Comparison of ENCODE assay signal across 8 cellular contexts in genomic region chr19:45439569-45440258, GRCh38. TPM values are rescaled to one million over a fixed set of nuclear protein-coding genes. Genes with fewer than 3 reads are reported as not detected.
DNase-seq lines count a peak whose midpoint lies in the region; ATAC-seq and TF ChIP-seq lines count a peak whose summit lies in the region.

No MANE protein-coding gene starts in this region.

- H3K9me3 Mint-ChIP-seq in neural progenitor cell, result no peaks in the 10 kb centered on the region

- H3K9me3 ChIP-seq in HUES64 (ENCODE audit: insufficient read depth, low read depth, low read length) (no peaks in the 10 kb centered on the region), neural progenitor cell (ENCODE audit: low read depth) (no peaks in the 10 kb centered on the region)

- under 1% methylated on average over 78 of the region's 78 CpGs for WGBS in HUES64

- H3K79me2 ChIP-seq in neural progenitor cell (ENCODE audit: low read depth), result no peaks in the 10 kb centered on the region

- H3K27me3 ChIP-seq in HUES64 (ENCODE audit: insufficient read depth, low read length) (no peaks in the 10 kb centered on the region), foreskin keratinocyte (no peaks in the 10 kb centered on the region), neural progenitor cell (peaks cover 2% of the 10 kb centered on the region)

- H3K4me3 Mint-ChIP-seq in neural progenitor cell, result peak overlapping the region; percentile 83

- H2AFZ ChIP-seq in neural progenitor cell (replicated peaks), result peak overlapping the region; percentile 99

- ATAC-seq in GM21390 (IDR thresholded peaks at IDR 0.05; ENCODE audit: unreplicated experiment) (peak; percentile 43), foreskin keratinocyte (peak; percentile 30)

- 0 out of 2 replicates have a peak, but pooled peaks cover 1% of the 10 kb centered on the region for H3K4me1 ChIP-seq in HUES64 (ENCODE audit: insufficient read depth, low read length)
- H3K4me1 ChIP-seq in foreskin keratinocyte, result peaks cover 14% of the 10 kb centered on the region
- H3K4me1 ChIP-seq in neural progenitor cell, result peaks cover 8% of the 10 kb centered on the region

- H3K27ac ChIP-seq in HUES64 (ENCODE audit: low read depth, low read length) (peak overlapping the region; percentile 74), foreskin keratinocyte (peak overlapping the region; percentile 77), neural progenitor cell (no peak overlapping the region)

- peak; percentile 99 for TF ChIP-seq CTCF in foreskin keratinocyte (conservative IDR thresholded peaks at IDR 0.05)
- peak; percentile 99 for TF ChIP-seq CTCF in neural progenitor cell (IDR thresholded peaks at IDR 0.05)

- H3K36me3 ChIP-seq in HUES64 (ENCODE audit: insufficient read depth, low read length), result no peaks in the 10 kb centered on the region
- H3K36me3 ChIP-seq in neural progenitor cell, result no peaks in the 10 kb centered on the region

- H3K4me2 ChIP-seq in neural progenitor cell, result peak overlapping the region; percentile 69

- peaks cover 32% of the 10 kb centered on the region for H3K4me1 Mint-ChIP-seq in neural progenitor cell

- peaks cover 45% of the 10 kb centered on the region for H3F3A ChIP-seq in neural progenitor cell (ENCODE audit: low read depth)

- H3K27ac Mint-ChIP-seq in neural progenitor cell, result peak overlapping the region; percentile 92

- peak; percentile 40 for DNase-seq in DMS79 (lab: John Stamatoyannopoulos, UW)
- DNase-seq in SHP77 (lab: John Stamatoyannopoulos, UW), result peak; percentile 58 to 60
- DNase-seq in activated gamma-delta T cell treated with Interleukin-2 at 50 U/mL for 16 hours, result peak; percentile 85
- peak in 1 of 2 donors; percentile 51 for DNase-seq in foreskin keratinocyte
- DNase-seq in neural progenitor cell (ENCODE audit: low spot score), result peak; percentile 88
- DNase-seq in superior temporal gyrus (ENCODE audit: extremely low spot score), result peak; percentile 81

- H4K20me1 ChIP-seq in neural progenitor cell (ENCODE audit: low read depth), result no peaks in the 10 kb centered on the region

- peak overlapping the region; percentile 85 for H3K9ac ChIP-seq in HUES64 (ENCODE audit: low read depth, low read length)
- H3K9ac ChIP-seq in neural progenitor cell, result peak overlapping the region; percentile 46

- no peaks in the 10 kb centered on the region for H3K36me3 Mint-ChIP-seq in neural progenitor cell

- peak overlapping the region; percentile 79 for H3K4me3 ChIP-seq in HUES64 (ENCODE audit: low read length)
- peak overlapping the region; percentile 99 for H3K4me3 ChIP-seq in neural progenitor cell

- peaks cover 22% of the 10 kb centered on the region for H3K27me3 Mint-ChIP-seq in neural progenitor cell (ENCODE audit: insufficient read depth, low read depth)

RNA-seq across cellular contexts. Expression of gene ERCC1, which starts 16.0 kb away (rescaled TPM):
- 34.4 TPM for polyA plus RNA-seq in HUES64 (2013, experiment 1 of 2)
- 45.5 TPM for polyA plus RNA-seq in HUES64 (2013, experiment 2 of 2)
- 271 TPM in 2 replicates for total RNA-seq in foreskin keratinocyte
- 359 and 380 TPM in 2 replicates for polyA plus RNA-seq in foreskin keratinocyte
- total RNA-seq in neural progenitor cell (ENCODE audit: low replicate concordance), result 46.0 and 74.5 TPM in 2 replicates

RNA-seq across cellular contexts. Expression of gene FOSB, which starts 28.1 kb away (rescaled TPM):
- 0.25 TPM for polyA plus RNA-seq in HUES64 (2013, experiment 1 of 2)
- 0.44 TPM for polyA plus RNA-seq in HUES64 (2013, experiment 2 of 2)
- total RNA-seq in foreskin keratinocyte (1.7 and 2.7 TPM in 2 replicates), neural progenitor cell (ENCODE audit: low replicate concordance) (2.3 and 5.4 TPM in 2 replicates)
- polyA plus RNA-seq in foreskin keratinocyte, result 0.68 and 1.0 TPM in 2 replicates

RNA-seq across cellular contexts. Expression of gene POLR1G, which starts 33.3 kb away (rescaled TPM):
- polyA plus RNA-seq in HUES64 (2013, experiment 1 of 2), result 22.8 TPM
- polyA plus RNA-seq in HUES64 (2013, experiment 2 of 2), result 22.9 TPM
- total RNA-seq in foreskin keratinocyte (29.0 and 38.5 TPM in 2 replicates), neural progenitor cell (ENCODE audit: low replicate concordance) (5.5 and 6.8 TPM in 2 replicates)
- 18.3 and 25.4 TPM in 2 replicates for polyA plus RNA-seq in foreskin keratinocyte

RNA-seq across cellular contexts. Expression of gene PPP1R13L, which starts 34.8 kb away (rescaled TPM):
- 15.4 TPM for polyA plus RNA-seq in HUES64 (2013, experiment 1 of 2)
- polyA plus RNA-seq in HUES64 (2013, experiment 2 of 2), result 19.3 TPM
- 122 and 144 TPM in 2 replicates for total RNA-seq in foreskin keratinocyte
- 182 and 227 TPM in 2 replicates for polyA plus RNA-seq in foreskin keratinocyte
- total RNA-seq in neural progenitor cell (ENCODE audit: low replicate concordance), result 2.9 and 8.6 TPM in 2 replicates

RNA-seq across cellular contexts. Expression of gene RTN2, which starts 57.1 kb away (rescaled TPM):
- polyA plus RNA-seq in HUES64 (2013, experiment 1 of 2), result 17.2 TPM
- 18.8 TPM for polyA plus RNA-seq in HUES64 (2013, experiment 2 of 2)
- total RNA-seq in foreskin keratinocyte (11.7 and 12.0 TPM in 2 replicates), neural progenitor cell (ENCODE audit: low replicate concordance) (4.8 and 10.4 TPM in 2 replicates)
- 16.6 and 17.7 TPM in 2 replicates for polyA plus RNA-seq in foreskin keratinocyte
